ENCODE assay signal across 8 cellular contexts in genomic region chr11:93783362-93783761, GRCh38. TPM values are rescaled to one million over a fixed set of nuclear protein-coding genes. Genes with fewer than 3 reads are reported as not detected.
DNase-seq lines count a peak whose midpoint lies in the region; ATAC-seq and TF ChIP-seq lines count a peak whose summit lies in the region.

No MANE protein-coding gene starts in this region.

- H4K20me1 ChIP-seq in hepatocyte (ENCODE audit: insufficient read depth, poor library complexity, severe bottlenecking): peaks cover 36% of the 10 kb centered on the region

- no peaks in the 10 kb centered on the region for H3K9me3 ChIP-seq in hepatocyte (ENCODE audit: low read depth)
- no peaks in the 10 kb centered on the region for H3K9me3 ChIP-seq in spleen

- DNase-seq in H7 (no peak), hepatocyte (ENCODE audit: low spot score) (no peak), spleen (no peak), NCI-H2196 treated with DMSO at 0.1 percent for 48 hours (lab: John Stamatoyannopoulos, UW; ENCODE audit: unreplicated experiment) (no peak), head of caudate nucleus (no peak), RPMI8226 (no peak)

- H3K4me1 ChIP-seq in hepatocyte (ENCODE audit: insufficient read depth) (peaks cover 24% of the 10 kb centered on the region), spleen (peaks cover 19 to 49% (median 34%) of the 10 kb centered on the region in 6 donors)

- intact Hi-C loops in spleen (cut with DNase I; ENCODE audit: low total_unique reads) (no loop called here), head of caudate nucleus (cut with DNase I) (no loop called here)

- no peaks in the 10 kb centered on the region for H3K9me2 ChIP-seq in hepatocyte (replicated peaks; ENCODE audit: insufficient read depth)

- peak overlapping the region; percentile 94 for H3K4me3 ChIP-seq in H7 (ENCODE audit: insufficient read depth, low read depth, low read length)
- H3K4me3 ChIP-seq in WI38 (ENCODE audit: low read depth, low read length): peak overlapping the region; percentile 85
- H3K4me3 ChIP-seq in hepatocyte: peak overlapping the region; percentile 54
- H3K4me3 ChIP-seq in spleen: peak overlapping the region; percentile 81 to 99 (median 89)

- H3K79me2 ChIP-seq in hepatocyte: peaks cover 43% of the 10 kb centered on the region

- H3K4me2 ChIP-seq in hepatocyte: peak overlapping the region; percentile 80

- peak overlapping the region; percentile 71 for H2AFZ ChIP-seq in hepatocyte

- H3K36me3 ChIP-seq in H7 (replicated peaks; ENCODE audit: control insufficient read depth, insufficient read depth, low read length): peaks cover 2% of the 10 kb centered on the region
- H3K36me3 ChIP-seq in hepatocyte (replicated peaks; ENCODE audit: insufficient read depth, low read depth): no peaks in the 10 kb centered on the region
- H3K36me3 ChIP-seq in spleen: peaks cover 0 to 19% (median 4%) of the 10 kb centered on the region in 6 donors

- peak overlapping the region; percentile 24 for H3K27ac ChIP-seq in hepatocyte
- peak overlapping the region in 7 of 8 donors; percentile 91 to 97 (median 95) for H3K27ac ChIP-seq in spleen

- H3K27me3 ChIP-seq in H7 (ENCODE audit: control insufficient read depth, insufficient read depth, low read length) (no peaks in the 10 kb centered on the region), hepatocyte (no peaks in the 10 kb centered on the region), spleen (replicated peaks in 1 of 7) (no peaks in the 10 kb centered on the region)

- TF ChIP-seq CTCF in WI38 (IDR thresholded peaks at IDR 0.05; ENCODE audit: low read depth, low read length): no peak
- TF ChIP-seq CTCF in hepatocyte (IDR thresholded peaks at IDR 0.05; ENCODE audit: poor library complexity): no peak
- TF ChIP-seq CTCF in spleen (IDR thresholded peaks at IDR 0.05 in 8 of 11, conservative IDR thresholded peaks at IDR 0.05 in 3 of 11): no peak

- 55% methylated on average over 7 of the region's 7 CpGs for WGBS in hepatocyte (ENCODE audit: low lambda C conversion rate, missing lambda C conversion rate)
- WGBS in spleen, 5 donors: 54 to 62% (median 59%) methylated on average over 7 of the region's 7 CpGs

- no peak for ATAC-seq in HG03039 (IDR thresholded peaks at IDR 0.05; ENCODE audit: unreplicated experiment)

- TF ChIP-seq POLR2A in spleen (IDR thresholded peaks at IDR 0.05): no peak

RNA-seq across cellular contexts. Expression of gene MED17, which starts 0.7 kb away (rescaled TPM):
- total RNA-seq in H7 (2014; rRNA removed; shearing (Covaris generic)): 24.5 and 36.8 TPM in 2 replicates
- 30.9 and 33.7 TPM in 2 replicates for total RNA-seq in hepatocyte
- 18.3 and 32.5 TPM in 2 replicates for polyA plus RNA-seq in hepatocyte
- 10 to 100 TPM; 36.1 to 41.3 (median 37.5) TPM for total RNA-seq in spleen
- polyA plus RNA-seq in spleen: 10 to 100 TPM; 10.4 to 13.9 (median 12.1) TPM

RNA-seq across cellular contexts. Expression of gene C11orf54, which starts 41.9 kb away (rescaled TPM):
- total RNA-seq in H7 (2014; rRNA removed; shearing (Covaris generic)): 19.3 and 27.0 TPM in 2 replicates
- 72.0 and 75.6 TPM in 2 replicates for total RNA-seq in hepatocyte
- polyA plus RNA-seq in hepatocyte: 31.1 and 32.9 TPM in 2 replicates
- 10 to 100 TPM; 22.5 to 36.3 (median 28.7) TPM for total RNA-seq in spleen
- polyA plus RNA-seq in spleen: 10 to 100 TPM; 10.5 to 14.4 (median 10.8) TPM

RNA-seq across cellular contexts. Expression of gene TAF1D, which starts 42.1 kb away (rescaled TPM):
- 84.6 and 171 TPM in 2 replicates for total RNA-seq in H7 (2014; rRNA removed; shearing (Covaris generic))
- 240 and 318 TPM in 2 replicates for total RNA-seq in hepatocyte
- polyA plus RNA-seq in hepatocyte: 42.1 and 51.9 TPM in 2 replicates
- total RNA-seq in spleen: 100 to 1,000 TPM in 6 of 7 donors, 10 to 100 TPM in 1; 99.4 to 244 (median 115) TPM
- 100 to 1,000 TPM; 127 to 174 (median 140) TPM for polyA plus RNA-seq in spleen
